9 cellular contexts compared by ENCODE assay signal in genomic region chr19:13156968-13157882, GRCh38. TPM values are rescaled to one million over a fixed set of nuclear protein-coding genes. Genes with fewer than 3 reads are reported as not detected.
DNase-seq lines count a peak whose midpoint lies in the region; ATAC-seq and TF ChIP-seq lines count a peak whose summit lies in the region.
"Had no signal": no experiment of that assay in that cellular context is flagged by ENCODE, and none has a peak within 500 bp of the region (broad histone marks: within the 10 kb centered on the region; RNA-seq: fewer than 3 reads in every experiment).

No MANE protein-coding gene starts in this region.

- no peak overlapping the region for H3K4me3 ChIP-seq in SU-DHL-6 (ENCODE audit: insufficient read depth, low read length, poor library complexity, severe bottlenecking)
- H3K4me3 ChIP-seq in esophagus squamous epithelium = no peak overlapping the region
- no peak overlapping the region for H3K4me3 ChIP-seq in stomach smooth muscle (ENCODE audit: low read length in 2 of 2)
- H3K4me3 ChIP-seq in WERI-Rb-1 (ENCODE audit: low read depth, low read length) = no peak overlapping the region

- H3K36me3 ChIP-seq in SU-DHL-6 (ENCODE audit: low read length) (no peaks in the 10 kb centered on the region; the same call in 1 of the 2 replicates), esophagus squamous epithelium (peaks cover 0 to 4% (median 0%) of the 10 kb centered on the region in 3 donors), stomach smooth muscle (ENCODE audit: control insufficient read depth in 2 of 2, insufficient read depth in 2 of 2, low read length in 2 of 2) (no peaks in the 10 kb centered on the region), WERI-Rb-1 (peaks cover 11% of the 10 kb centered on the region)

- H3K4me3 Mint-ChIP-seq in activated naive CD4-positive, alpha-beta T cell treated with anti-CD3 and anti-CD28 coated beads, Interleukin-2, amount 50 U/mL, for 24 hours = peak overlapping the region; percentile 84

- no peaks in the 10 kb centered on the region for H3K27me3 Mint-ChIP-seq in activated naive CD4-positive, alpha-beta T cell treated with anti-CD3 and anti-CD28 coated beads, Interleukin-2, amount 50 U/mL, for 24 hours

- peaks cover 8% of the 10 kb centered on the region for H3K36me3 Mint-ChIP-seq in activated naive CD4-positive, alpha-beta T cell treated with anti-CD3 and anti-CD28 coated beads, Interleukin-2, amount 50 U/mL, for 24 hours

- H3K4me1 ChIP-seq in esophagus squamous epithelium (peaks cover 29 to 66% (median 32%) of the 10 kb centered on the region in 3 donors), stomach smooth muscle (ENCODE audit: control insufficient read depth, insufficient read depth, low read length) (peaks cover 28% of the 10 kb centered on the region)

- H3F3A ChIP-seq in SU-DHL-6 (ENCODE audit: insufficient read depth) = peaks cover 34% of the 10 kb centered on the region

- H3K9me3 ChIP-seq in SU-DHL-6 (ENCODE audit: insufficient read depth, low read length) = no peaks in the 10 kb centered on the region
- no peaks in the 10 kb centered on the region for H3K9me3 ChIP-seq in esophagus squamous epithelium
- no peaks in the 10 kb centered on the region for H3K9me3 ChIP-seq in stomach smooth muscle (ENCODE audit: control insufficient read depth in 2 of 2, low read length in 2 of 2)
- no peaks in the 10 kb centered on the region for H3K9me3 ChIP-seq in WERI-Rb-1 (ENCODE audit: severe bottlenecking)

- WGBS in esophagus squamous epithelium, 2 donors = 50 to 56% methylated on average over 11 of the region's 11 CpGs

- no peaks in the 10 kb centered on the region for H3K9me3 Mint-ChIP-seq in activated naive CD4-positive, alpha-beta T cell treated with anti-CD3 and anti-CD28 coated beads, Interleukin-2, amount 50 U/mL, for 24 hours

- no peak for DNase-seq in activated naive CD4-positive, alpha-beta T cell treated with anti-CD3 and anti-CD28 coated beads, Interleukin-2, amount 50 U/mL, for 16 hours
- no peak for DNase-seq in esophagus squamous epithelium (lab: John Stamatoyannopoulos, UW)
- DNase-seq in left cardiac atrium = no peak
- no peak for DNase-seq in WERI-Rb-1
- no peak for DNase-seq in amygdala (lab: John Stamatoyannopoulos, UW)
- DNase-seq: activated gamma-delta T cell had no signal

- no peak overlapping the region for H2AFZ ChIP-seq in SU-DHL-6 (ENCODE audit: low read depth, low read length, severe bottlenecking)

- H3K4me2 ChIP-seq in SU-DHL-6 (ENCODE audit: low read depth, low read length, poor library complexity, severe bottlenecking) = no peak overlapping the region

- no peak for ATAC-seq in left cardiac atrium

- intact Hi-C loops in esophagus squamous epithelium (cut with DNase I) = no loop called here
- intact Hi-C loops in left cardiac atrium (cut with DNase I) = loop anchor here in 1 of 2 donors (10.0 kb wide), 1 partner anchor 688 kb away; no protein-coding TSS in a partner anchor

- H3K27ac ChIP-seq in SU-DHL-6 (ENCODE audit: low read depth, low read length) (peak overlapping the region; percentile 90; the same call in 1 of the 2 replicates), esophagus squamous epithelium (peak overlapping the region; percentile 96 to 100 (median 100)), stomach smooth muscle (ENCODE audit: low read length) (peak overlapping the region; percentile 98), WERI-Rb-1 (no peak overlapping the region)

- no peak for TF ChIP-seq POLR2A in esophagus squamous epithelium (IDR thresholded peaks at IDR 0.05)

- no peak for TF ChIP-seq CTCF in SU-DHL-6 (IDR thresholded peaks at IDR 0.05; ENCODE audit: insufficient read depth, low read length, poor library complexity, severe bottlenecking)
- TF ChIP-seq CTCF in esophagus squamous epithelium (IDR thresholded peaks at IDR 0.05) = no peak
- no peak for TF ChIP-seq CTCF in WERI-Rb-1 (IDR thresholded peaks at IDR 0.05; ENCODE audit: low read depth, low read length)

- no peak overlapping the region for H3K9ac ChIP-seq in SU-DHL-6 (ENCODE audit: low read length)
- no peak overlapping the region for H3K9ac ChIP-seq in stomach smooth muscle (ENCODE audit: low read length in 2 of 2)

- H4K20me1 ChIP-seq in SU-DHL-6 (ENCODE audit: low read depth, low read length) = no peaks in the 10 kb centered on the region; the same call in 1 of the 2 replicates

- peaks cover 11% of the 10 kb centered on the region for H3K79me2 ChIP-seq in SU-DHL-6 (ENCODE audit: insufficient read depth, low read length)

- H3K27me3 ChIP-seq in SU-DHL-6 (ENCODE audit: low read length) = no peaks in the 10 kb centered on the region
- no peaks in the 10 kb centered on the region for H3K27me3 ChIP-seq in esophagus squamous epithelium
- no peaks in the 10 kb centered on the region for H3K27me3 ChIP-seq in stomach smooth muscle (ENCODE audit: control insufficient read depth in 1 of 2, insufficient read depth in 2 of 2, low read length in 2 of 2)
- H3K27me3 ChIP-seq in WERI-Rb-1 (ENCODE audit: insufficient read depth, low read depth, severe bottlenecking) = no peaks in the 10 kb centered on the region

- H3K27ac Mint-ChIP-seq in activated naive CD4-positive, alpha-beta T cell treated with anti-CD3 and anti-CD28 coated beads, Interleukin-2, amount 50 U/mL, for 24 hours = peak overlapping the region; percentile 67

- H3K4me1 Mint-ChIP-seq in activated naive CD4-positive, alpha-beta T cell treated with anti-CD3 and anti-CD28 coated beads, Interleukin-2, amount 50 U/mL, for 24 hours = peaks cover 49% of the 10 kb centered on the region

- no peaks in the 10 kb centered on the region for H3K9me2 ChIP-seq in SU-DHL-6 (replicated peaks; ENCODE audit: insufficient read depth, low read length)

RNA-seq across cellular contexts. Expression of gene IER2, which starts 7.0 kb away (rescaled TPM):
- total RNA-seq in esophagus squamous epithelium = 100 to 1,000 TPM in 1 of 4 donors, 10 to 100 TPM in 3; 46.5 to 118 (median 76.9) TPM
- 10 to 100 TPM; 36.9 to 61.3 TPM for total RNA-seq in left cardiac atrium

RNA-seq across cellular contexts. Expression of gene STX10, which starts 7.0 kb away (rescaled TPM):
- 10 to 100 TPM; 50.3 to 80.4 (median 69.3) TPM for total RNA-seq in esophagus squamous epithelium
- total RNA-seq in left cardiac atrium = 10 to 100 TPM; 30.0 to 36.1 TPM

RNA-seq across cellular contexts. Expression of gene NACC1, which starts 39.2 kb away (rescaled TPM):
- total RNA-seq in esophagus squamous epithelium (10 to 100 TPM; 26.7 to 45.5 (median 37.1) TPM), left cardiac atrium (10 to 100 TPM; 34.9 to 47.8 TPM)

RNA-seq across cellular contexts. Expression of gene TRMT1, which starts 40.7 kb away (rescaled TPM):
- total RNA-seq in esophagus squamous epithelium (10 to 100 TPM; 19.4 to 42.5 (median 29.0) TPM), left cardiac atrium (10 to 100 TPM; 18.4 to 20.9 TPM)

RNA-seq across cellular contexts. Expression of gene LYL1, which starts 54.6 kb away (rescaled TPM):
- total RNA-seq in esophagus squamous epithelium = 10 to 100 TPM in 1 of 4 donors, 1 to 10 TPM in 3; 2.1 to 13.0 (median 3.9) TPM
- 1 to 10 TPM; 7.5 to 9.0 TPM for total RNA-seq in left cardiac atrium
